ENCODE assay signal across 8 cellular contexts in genomic region chr16:50354629-50355456, GRCh38. TPM values are rescaled to one million over a fixed set of nuclear protein-coding genes. Genes with fewer than 3 reads are reported as not detected.
DNase-seq lines count a peak whose midpoint lies in the region; ATAC-seq, FAIRE-seq and TF ChIP-seq lines count a peak whose summit lies in the region.

No MANE protein-coding gene starts in this region.

- peaks cover 60% of the 10 kb centered on the region for H3K36me3 ChIP-seq in left ventricle myocardium inferior

- DNase-seq in left ventricle myocardium inferior (no peak), left cardiac atrium (no peak), RWPE1 (ENCODE audit: low spot score) (no peak), frontal cortex (ENCODE audit: low spot score in 2 of 2) (no peak), NCI-H187 (lab: John Stamatoyannopoulos, UW) (no peak)

- H3K4me3 ChIP-seq in left ventricle myocardium inferior, result no peak overlapping the region

- H3K27ac ChIP-seq in left ventricle myocardium inferior (replicated peaks) (no peak overlapping the region), RWPE1 (no peak overlapping the region)

- TF ChIP-seq CTCF in left ventricle myocardium inferior (IDR thresholded peaks at IDR 0.05; ENCODE audit: borderline replicate concordance) (peak; percentile 66), RWPE1 (conservative IDR thresholded peaks at IDR 0.05; ENCODE audit: low read depth) (peak; percentile 75)

- POLR2A ChIA-PET in RWPE1 (lab: Yijun Ruan, JAX; ENCODE audit: low non-redundant PET), result no interaction called here

- ATAC-seq in left cardiac atrium (no peak), GM19351 (IDR thresholded peaks at IDR 0.05; ENCODE audit: unreplicated experiment) (no peak), HG03039 (IDR thresholded peaks at IDR 0.05; ENCODE audit: unreplicated experiment) (no peak), GM19328 (IDR thresholded peaks at IDR 0.05; ENCODE audit: unreplicated experiment) (no peak)

- peak; percentile 86 for FAIRE-seq in frontal cortex (lab: Jason Lieb, UNC)

- CTCF ChIA-PET in RWPE1 (lab: Yijun Ruan, JAX), result interaction anchor here (0.7 to 1.1 kb wide), 3 partner anchors 9 to 268 kb away, joined by 3 to 5 read pairs (median 4); no protein-coding TSS in a partner anchor

- no peaks in the 10 kb centered on the region for H3K27me3 ChIP-seq in left ventricle myocardium inferior (ENCODE audit: low read depth)

- H3K4me1 ChIP-seq in left ventricle myocardium inferior, result peaks cover 6% of the 10 kb centered on the region

- no peaks in the 10 kb centered on the region for H3K9me3 ChIP-seq in left ventricle myocardium inferior (replicated peaks)

- intact Hi-C loops in left ventricle myocardium inferior (cut with micrococcal nuclease) (loop anchor here (10.0 kb wide), 1 partner anchor 130 kb away; no protein-coding TSS in a partner anchor), left cardiac atrium (cut with DNase I) (loop anchor here in 1 of 2 donors (10.0 kb wide), 1 partner anchor 130 kb away; no protein-coding TSS in a partner anchor)

RNA-seq across cellular contexts. Expression of gene BRD7, which starts 13.9 kb away (rescaled TPM):
- 52.3 TPM for total RNA-seq in left ventricle myocardium inferior
- 10 to 100 TPM; 41.7 to 43.4 TPM for total RNA-seq in left cardiac atrium
- total RNA-seq in frontal cortex, result 39.5 TPM
